In the genomic region with DNA sequence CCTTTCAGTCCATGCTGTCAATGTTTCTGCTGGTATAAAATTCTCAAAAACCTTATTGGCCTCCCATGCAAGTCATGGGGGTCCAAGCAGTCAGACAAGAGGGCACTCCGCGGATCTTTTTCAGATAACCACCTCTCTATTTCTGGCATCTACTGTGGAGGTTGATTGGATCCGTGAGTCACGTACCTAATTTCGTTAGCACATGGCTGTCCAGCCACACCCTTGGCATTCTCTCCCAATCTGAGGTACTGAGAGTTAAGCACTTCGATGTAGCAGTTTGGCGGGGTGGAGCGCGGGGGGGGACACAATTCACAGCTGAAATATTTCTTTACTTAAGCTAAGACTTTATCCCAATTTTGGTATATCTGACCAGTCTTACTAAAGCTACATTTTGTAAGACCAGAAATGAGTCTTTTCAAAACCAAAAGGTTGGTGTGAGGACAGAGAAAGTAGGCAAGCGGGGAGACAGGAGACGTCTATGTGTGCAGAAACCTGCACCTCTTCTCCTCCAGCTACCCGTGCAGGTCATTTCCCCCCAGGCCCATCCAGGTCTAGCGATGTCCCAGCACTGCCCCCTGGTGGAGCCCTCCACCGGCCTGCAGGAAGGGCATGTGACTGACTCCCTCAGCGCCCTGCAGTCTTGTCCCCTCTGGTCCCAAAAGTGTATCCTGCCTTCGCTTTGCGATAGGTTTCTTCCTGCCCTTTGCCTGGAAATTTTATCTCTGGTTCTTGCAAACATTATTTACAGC, we compare ENCODE assay signal across 8 cellular contexts.
A peak's percentile ranks its signal among the peaks of the same experiment; 100 is the strongest.
DNase-seq lines count a peak whose midpoint lies in the region; ATAC-seq and TF ChIP-seq lines count a peak whose summit lies in the region.

No MANE protein-coding gene starts in this region.

- DNase-seq in Right ventricle myocardium superior (peak; percentile 51), right atrium auricular region (ENCODE audit: low spot score) (no peak), PC-9 (peak in 1 of 2 experiments; percentile 26), kidney tubule cell (ENCODE audit: low spot score) (peak; percentile 14), DMS79 (lab: John Stamatoyannopoulos, UW) (no peak)
- peak; percentile 55 for DNase-seq in activated naive CD4-positive, alpha-beta T cell treated with anti-CD3 and anti-CD28 coated beads, Interleukin-2, amount 50 U/mL, for 16 hours
- peak; percentile 5 to 31 for DNase-seq in stimulated activated CD8-positive, alpha-beta memory T cell treated with anti-CD3 and anti-CD28 coated beads, Interleukin-4, amount 100 ng/mL, for 4 hours (ENCODE audit: low read depth in 2 of 2, low spot score in 1 of 2)

- no peaks in the 10 kb centered on the region for H3K4me1 ChIP-seq in right atrium auricular region
- H3K4me1 ChIP-seq in PC-9 (replicated peaks; ENCODE audit: insufficient read depth) = peaks cover 29% of the 10 kb centered on the region

- peak in 1 of 2 donors; percentile 63 for TF ChIP-seq CTCF in right atrium auricular region (IDR thresholded peaks at IDR 0.05)
- 0 out of 2 replicates have a peak, but pooled peaks have one; percentile 36 for TF ChIP-seq CTCF in PC-9 (conservative IDR thresholded peaks at IDR 0.05)

- intact Hi-C loops in Right ventricle myocardium superior (cut with DNase I) = no loop called here
- intact Hi-C loops in PC-9 (cut with micrococcal nuclease; ENCODE audit: unreplicated experiment) = loop anchor here (1.0 to 10.0 kb wide), 3 partner anchors 87 to 644 kb away; a partner anchor contains a TSS

- no peak overlapping the region for H3K4me3 ChIP-seq in right atrium auricular region
- no peak overlapping the region for H3K4me3 ChIP-seq in PC-9

- peak overlapping the region; percentile 44 for H3K4me2 ChIP-seq in PC-9

- H2AFZ ChIP-seq in PC-9 = no peak overlapping the region

- no peaks in the 10 kb centered on the region for H3K9me2 ChIP-seq in PC-9 (ENCODE audit: insufficient read depth)

- H3K36me3 ChIP-seq in right atrium auricular region (no peaks in the 10 kb centered on the region), PC-9 (ENCODE audit: low read depth) (peaks cover 16% of the 10 kb centered on the region)

- peaks cover 20% of the 10 kb centered on the region for H3F3A ChIP-seq in PC-9 (ENCODE audit: insufficient read depth, low read depth)

- CTCF ChIA-PET in PC-9 (lab: Charles Lee) = interaction anchor here (0.6 to 0.7 kb wide), 2 partner anchors 82 to 489 kb away, joined by 3 read pairs; no protein-coding TSS in a partner anchor

- no peaks in the 10 kb centered on the region for H3K79me2 ChIP-seq in PC-9 (ENCODE audit: low read depth)

- H3K9me3 ChIP-seq in right atrium auricular region = no peaks in the 10 kb centered on the region
- no peaks in the 10 kb centered on the region; the same call in 1 of the 2 replicates for H3K9me3 ChIP-seq in PC-9 (ENCODE audit: insufficient read depth, low read depth)

- no peaks in the 10 kb centered on the region for H4K20me1 ChIP-seq in PC-9 (ENCODE audit: insufficient read depth)

- POLR2A ChIA-PET in PC-9 (lab: Charles Lee; ENCODE audit: unreplicated experiment) = interaction anchor here (0.6 kb wide), 1 partner anchor 120 kb away, joined by 4 read pairs; no protein-coding TSS in a partner anchor

- H3K27me3 ChIP-seq in right atrium auricular region (no peaks in the 10 kb centered on the region), PC-9 (ENCODE audit: insufficient read depth, low read depth) (no peaks in the 10 kb centered on the region)

- BruUV-seq in PC-9 (replicated peaks; lab: Mats Ljungman, UMichigan) = no TSS peak

- no peak overlapping the region for H3K27ac ChIP-seq in right atrium auricular region
- peak overlapping the region; percentile 87 for H3K27ac ChIP-seq in PC-9

- ATAC-seq in Right ventricle myocardium superior (ENCODE audit: poor library complexity) (peak; percentile 58), HG03469 (IDR thresholded peaks at IDR 0.05; ENCODE audit: unreplicated experiment) (no peak)

Comparison
In these comparisons a context has a peak if more than half of its experiments do, and no peak if none do; other contexts are left out.
1. DNase-seq: peak in Right ventricle myocardium superior (single experiment), activated naive CD4-positive, alpha-beta T cell treated with anti-CD3 and anti-CD28 coated beads, Interleukin-2, amount 50 U/mL, for 16 hours (single experiment), kidney tubule cell (single experiment) and stimulated activated CD8-positive, alpha-beta memory T cell treated with anti-CD3 and anti-CD28 coated beads, Interleukin-4, amount 100 ng/mL, for 4 hours (2 of 2); none in right atrium auricular region (single experiment) and DMS79 (single experiment).